ENCODE assay signal across 11 cellular contexts in genomic region chr4:37487668-37488067, GRCh38.
"Had no signal": no experiment of that assay in that cellular context is flagged by ENCODE, and none has a peak within 500 bp of the region (broad histone marks: within the 10 kb centered on the region; RNA-seq: fewer than 3 reads in every experiment).

No MANE protein-coding gene starts in this region.

- H3K4me1 ChIP-seq: HAP-1 had no signal

- H3K9me3 ChIP-seq: HAP-1 had no signal

- H3K36me3 ChIP-seq: HAP-1 had no signal

- DNase-seq: GM23248, GOT3, H7, H9, HCEC 1CT, HFFc6 had no signal

- FAIRE-seq: H1, H54 had no signal

- H3K4me3 Mint-ChIP-seq: GM23338, H9, HFFc6 had no signal

- H3K4me3 ChIP-seq: GM23248, GM23338, HAP-1 had no signal

- H3K4me2 ChIP-seq: GM23338 had no signal

- H2AFZ ChIP-seq: GM23248, GM23338 had no signal

- H3K27ac Mint-ChIP-seq: GM23338, H9, HFFc6 had no signal

- H3K27ac ChIP-seq: GM23248 had no signal

- H3K4me1 Mint-ChIP-seq: GM23338 had no signal

- H3K9me3 Mint-ChIP-seq: GM23338, HFFc6 had no signal

- H3K9ac ChIP-seq: GM23248 had no signal

- ATAC-seq: GM23338, HCT116 had no signal
